1 cellular context compared by ENCODE assay signal in the genomic region with DNA sequence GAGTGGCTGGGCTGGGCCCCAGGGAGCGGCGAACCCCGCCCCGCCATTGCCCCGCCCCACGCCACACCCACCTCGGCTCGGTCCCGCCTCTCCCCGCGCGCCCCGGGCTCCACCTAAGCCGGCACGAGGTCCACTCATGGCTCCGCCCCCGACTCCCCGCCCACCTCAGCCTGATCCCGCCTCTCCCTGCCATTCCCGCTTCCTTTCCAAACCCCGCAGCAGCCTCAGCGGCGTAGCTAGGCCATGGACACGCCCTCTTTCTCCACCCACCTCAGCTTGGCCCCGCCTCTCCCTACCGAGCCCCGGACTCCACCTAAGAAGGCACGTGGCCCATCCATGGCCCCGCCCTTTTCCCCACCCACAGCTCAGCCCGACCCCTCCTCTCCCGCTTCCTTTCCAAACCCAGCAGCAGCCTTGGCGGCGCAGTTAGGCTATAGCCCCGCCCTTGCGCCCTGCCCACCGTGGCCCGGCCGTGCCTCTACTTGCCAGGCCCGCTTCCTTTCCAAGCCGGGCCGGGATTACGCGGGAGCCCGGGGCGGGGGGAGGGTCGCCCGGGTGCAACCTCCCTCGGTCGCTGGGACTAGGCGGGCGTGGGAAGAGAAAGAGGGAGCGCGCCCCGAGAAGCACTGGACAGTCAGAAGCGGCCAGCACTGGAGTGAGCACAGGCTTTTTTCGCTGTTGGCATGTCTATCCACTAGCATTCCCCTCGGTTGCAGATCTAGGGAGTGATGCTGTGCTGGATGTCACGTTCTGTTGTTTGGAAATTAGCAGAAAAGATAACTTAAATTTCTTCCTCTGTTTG.
TF ChIP-seq lines count a peak whose summit lies in the region.

A gene with protein sequence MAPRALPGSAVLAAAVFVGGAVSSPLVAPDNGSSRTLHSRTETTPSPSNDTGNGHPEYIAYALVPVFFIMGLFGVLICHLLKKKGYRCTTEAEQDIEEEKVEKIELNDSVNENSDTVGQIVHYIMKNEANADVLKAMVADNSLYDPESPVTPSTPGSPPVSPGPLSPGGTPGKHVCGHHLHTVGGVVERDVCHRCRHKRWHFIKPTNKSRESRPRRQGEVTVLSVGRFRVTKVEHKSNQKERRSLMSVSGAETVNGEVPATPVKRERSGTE (minus strand): TSS at position 4 of the 802 bp plus-strand sequence. CDS start 89 bp downstream, outside the sequence.

TF ChIP-seq in HepG2, 621 proteins besides CTCF, POLR2A, EP300 and RAD21 (continued from another document and continues in another):
- TF ChIP-seq ZNF607 (CRISPR knock-in tag; IDR thresholded peaks at IDR 0.05; ENCODE audit: borderline replicate concordance) (no peak; the same call in 1 of the 2 replicates), ZNF232 (CRISPR knock-in tag; IDR thresholded peaks at IDR 0.05; ENCODE audit: borderline replicate concordance) (0 out of 2 replicates have a peak, but pooled peaks have one; percentile 40), CC2D1A (CRISPR knock-in tag; IDR thresholded peaks at IDR 0.05) (no peak), ZNF17 (CRISPR knock-in tag; IDR thresholded peaks at IDR 0.05) (no peak), ZFP62 (CRISPR knock-in tag; IDR thresholded peaks at IDR 0.05) (no peak), ZMYM3 (CRISPR knock-in tag; IDR thresholded peaks at IDR 0.05) (peak; percentile 63), LCORL (IDR thresholded peaks at IDR 0.05) (no peak), LCORL (CRISPR knock-in tag; IDR thresholded peaks at IDR 0.05) (peak; percentile 71), NR2F2 (IDR thresholded peaks at IDR 0.05; ENCODE audit: borderline replicate concordance, low read depth) (no peak), MAFG (CRISPR knock-in tag; IDR thresholded peaks at IDR 0.05) (no peak), REL (CRISPR knock-in tag; conservative IDR thresholded peaks at IDR 0.05) (peak; percentile 43; the same call in 1 of the 2 replicates), PRPF4 (IDR thresholded peaks at IDR 0.05; ENCODE audit: low read depth, low read length, poor library complexity, severe bottlenecking) (no peak), ZNF205 (CRISPR knock-in tag; IDR thresholded peaks at IDR 0.05) (no peak), ZNF274 (CRISPR knock-in tag; IDR thresholded peaks at IDR 0.05) (peak; percentile 64; the same call in 1 of the 2 replicates), GABPA (IDR thresholded peaks at IDR 0.05; ENCODE audit: low read depth, low read length) (no peak), GABPA (CRISPR knock-in tag; IDR thresholded peaks at IDR 0.05; ENCODE audit: low read depth) (0 out of 2 replicates have a peak, but pooled peaks have one; percentile 3), ZC3H4 (CRISPR knock-in tag; IDR thresholded peaks at IDR 0.05; ENCODE audit: borderline replicate concordance) (no peak), YEATS2 (CRISPR knock-in tag; IDR thresholded peaks at IDR 0.05; ENCODE audit: borderline replicate concordance) (0 out of 2 replicates have a peak, but pooled peaks have one; percentile 49), NBN (conservative IDR thresholded peaks at IDR 0.05) (no peak), MAFF (IDR thresholded peaks at IDR 0.05; ENCODE audit: low read depth, low read length) (no peak), ZNF256 (CRISPR knock-in tag; conservative IDR thresholded peaks at IDR 0.05) (no peak), FOXO1 (CRISPR knock-in tag; IDR thresholded peaks at IDR 0.05) (no peak), NFYC (CRISPR knock-in tag; IDR thresholded peaks at IDR 0.05) (peak; percentile 74), KLF6 (CRISPR knock-in tag; IDR thresholded peaks at IDR 0.05) (no peak), RARA (CRISPR knock-in tag; IDR thresholded peaks at IDR 0.05) (peak; percentile 4; the same call in 1 of the 2 replicates), KDM1A (CRISPR knock-in tag; IDR thresholded peaks at IDR 0.05) (no peak), ZNF24 (IDR thresholded peaks at IDR 0.05) (no peak), ZSCAN31 (CRISPR knock-in tag; IDR thresholded peaks at IDR 0.05; ENCODE audit: low read depth) (peak; percentile 45; the same call in 1 of the 2 replicates), NFYB (CRISPR knock-in tag; IDR thresholded peaks at IDR 0.05) (peak; percentile 73), SP1 (IDR thresholded peaks at IDR 0.05) (peak; percentile 89), SP1 (CRISPR knock-in tag; IDR thresholded peaks at IDR 0.05) (peak; percentile 90), SIX4 (CRISPR knock-in tag; IDR thresholded peaks at IDR 0.05) (no peak), ZNF260 (CRISPR knock-in tag; IDR thresholded peaks at IDR 0.05; ENCODE audit: borderline replicate concordance, low read depth) (no peak), ZNF747 (CRISPR knock-in tag; IDR thresholded peaks at IDR 0.05; ENCODE audit: borderline replicate concordance) (0 out of 2 replicates have a peak, but pooled peaks have one; percentile 41)
- TF ChIP-seq, protein P1, sequence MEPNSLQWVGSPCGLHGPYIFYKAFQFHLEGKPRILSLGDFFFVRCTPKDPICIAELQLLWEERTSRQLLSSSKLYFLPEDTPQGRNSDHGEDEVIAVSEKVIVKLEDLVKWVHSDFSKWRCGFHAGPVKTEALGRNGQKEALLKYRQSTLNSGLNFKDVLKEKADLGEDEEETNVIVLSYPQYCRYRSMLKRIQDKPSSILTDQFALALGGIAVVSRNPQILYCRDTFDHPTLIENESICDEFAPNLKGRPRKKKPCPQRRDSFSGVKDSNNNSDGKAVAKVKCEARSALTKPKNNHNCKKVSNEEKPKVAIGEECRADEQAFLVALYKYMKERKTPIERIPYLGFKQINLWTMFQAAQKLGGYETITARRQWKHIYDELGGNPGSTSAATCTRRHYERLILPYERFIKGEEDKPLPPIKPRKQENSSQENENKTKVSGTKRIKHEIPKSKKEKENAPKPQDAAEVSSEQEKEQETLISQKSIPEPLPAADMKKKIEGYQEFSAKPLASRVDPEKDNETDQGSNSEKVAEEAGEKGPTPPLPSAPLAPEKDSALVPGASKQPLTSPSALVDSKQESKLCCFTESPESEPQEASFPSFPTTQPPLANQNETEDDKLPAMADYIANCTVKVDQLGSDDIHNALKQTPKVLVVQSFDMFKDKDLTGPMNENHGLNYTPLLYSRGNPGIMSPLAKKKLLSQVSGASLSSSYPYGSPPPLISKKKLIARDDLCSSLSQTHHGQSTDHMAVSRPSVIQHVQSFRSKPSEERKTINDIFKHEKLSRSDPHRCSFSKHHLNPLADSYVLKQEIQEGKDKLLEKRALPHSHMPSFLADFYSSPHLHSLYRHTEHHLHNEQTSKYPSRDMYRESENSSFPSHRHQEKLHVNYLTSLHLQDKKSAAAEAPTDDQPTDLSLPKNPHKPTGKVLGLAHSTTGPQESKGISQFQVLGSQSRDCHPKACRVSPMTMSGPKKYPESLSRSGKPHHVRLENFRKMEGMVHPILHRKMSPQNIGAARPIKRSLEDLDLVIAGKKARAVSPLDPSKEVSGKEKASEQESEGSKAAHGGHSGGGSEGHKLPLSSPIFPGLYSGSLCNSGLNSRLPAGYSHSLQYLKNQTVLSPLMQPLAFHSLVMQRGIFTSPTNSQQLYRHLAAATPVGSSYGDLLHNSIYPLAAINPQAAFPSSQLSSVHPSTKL (CRISPR knock-in tag; IDR thresholded peaks at IDR 0.05): peak; percentile 56; the same call in 1 of the 2 replicates
- TF ChIP-seq, protein P2, sequence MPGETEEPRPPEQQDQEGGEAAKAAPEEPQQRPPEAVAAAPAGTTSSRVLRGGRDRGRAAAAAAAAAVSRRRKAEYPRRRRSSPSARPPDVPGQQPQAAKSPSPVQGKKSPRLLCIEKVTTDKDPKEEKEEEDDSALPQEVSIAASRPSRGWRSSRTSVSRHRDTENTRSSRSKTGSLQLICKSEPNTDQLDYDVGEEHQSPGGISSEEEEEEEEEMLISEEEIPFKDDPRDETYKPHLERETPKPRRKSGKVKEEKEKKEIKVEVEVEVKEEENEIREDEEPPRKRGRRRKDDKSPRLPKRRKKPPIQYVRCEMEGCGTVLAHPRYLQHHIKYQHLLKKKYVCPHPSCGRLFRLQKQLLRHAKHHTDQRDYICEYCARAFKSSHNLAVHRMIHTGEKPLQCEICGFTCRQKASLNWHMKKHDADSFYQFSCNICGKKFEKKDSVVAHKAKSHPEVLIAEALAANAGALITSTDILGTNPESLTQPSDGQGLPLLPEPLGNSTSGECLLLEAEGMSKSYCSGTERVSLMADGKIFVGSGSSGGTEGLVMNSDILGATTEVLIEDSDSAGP (CRISPR knock-in tag; IDR thresholded peaks at IDR 0.05; ENCODE audit: borderline replicate concordance): peak; percentile 52; the same call in 1 of the 2 replicates
- TF ChIP-seq, protein P3, sequence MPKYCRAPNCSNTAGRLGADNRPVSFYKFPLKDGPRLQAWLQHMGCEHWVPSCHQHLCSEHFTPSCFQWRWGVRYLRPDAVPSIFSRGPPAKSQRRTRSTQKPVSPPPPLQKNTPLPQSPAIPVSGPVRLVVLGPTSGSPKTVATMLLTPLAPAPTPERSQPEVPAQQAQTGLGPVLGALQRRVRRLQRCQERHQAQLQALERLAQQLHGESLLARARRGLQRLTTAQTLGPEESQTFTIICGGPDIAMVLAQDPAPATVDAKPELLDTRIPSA (CRISPR knock-in tag; IDR thresholded peaks at IDR 0.05; ENCODE audit: borderline replicate concordance): peak; percentile 46; the same call in 1 of the 2 replicates
- TF ChIP-seq, protein P4, sequence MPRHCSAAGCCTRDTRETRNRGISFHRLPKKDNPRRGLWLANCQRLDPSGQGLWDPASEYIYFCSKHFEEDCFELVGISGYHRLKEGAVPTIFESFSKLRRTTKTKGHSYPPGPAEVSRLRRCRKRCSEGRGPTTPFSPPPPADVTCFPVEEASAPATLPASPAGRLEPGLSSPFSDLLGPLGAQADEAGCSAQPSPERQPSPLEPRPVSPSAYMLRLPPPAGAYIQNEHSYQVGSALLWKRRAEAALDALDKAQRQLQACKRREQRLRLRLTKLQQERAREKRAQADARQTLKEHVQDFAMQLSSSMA (CRISPR knock-in tag; IDR thresholded peaks at IDR 0.05): peak; percentile 74
- TF ChIP-seq, protein P5, sequence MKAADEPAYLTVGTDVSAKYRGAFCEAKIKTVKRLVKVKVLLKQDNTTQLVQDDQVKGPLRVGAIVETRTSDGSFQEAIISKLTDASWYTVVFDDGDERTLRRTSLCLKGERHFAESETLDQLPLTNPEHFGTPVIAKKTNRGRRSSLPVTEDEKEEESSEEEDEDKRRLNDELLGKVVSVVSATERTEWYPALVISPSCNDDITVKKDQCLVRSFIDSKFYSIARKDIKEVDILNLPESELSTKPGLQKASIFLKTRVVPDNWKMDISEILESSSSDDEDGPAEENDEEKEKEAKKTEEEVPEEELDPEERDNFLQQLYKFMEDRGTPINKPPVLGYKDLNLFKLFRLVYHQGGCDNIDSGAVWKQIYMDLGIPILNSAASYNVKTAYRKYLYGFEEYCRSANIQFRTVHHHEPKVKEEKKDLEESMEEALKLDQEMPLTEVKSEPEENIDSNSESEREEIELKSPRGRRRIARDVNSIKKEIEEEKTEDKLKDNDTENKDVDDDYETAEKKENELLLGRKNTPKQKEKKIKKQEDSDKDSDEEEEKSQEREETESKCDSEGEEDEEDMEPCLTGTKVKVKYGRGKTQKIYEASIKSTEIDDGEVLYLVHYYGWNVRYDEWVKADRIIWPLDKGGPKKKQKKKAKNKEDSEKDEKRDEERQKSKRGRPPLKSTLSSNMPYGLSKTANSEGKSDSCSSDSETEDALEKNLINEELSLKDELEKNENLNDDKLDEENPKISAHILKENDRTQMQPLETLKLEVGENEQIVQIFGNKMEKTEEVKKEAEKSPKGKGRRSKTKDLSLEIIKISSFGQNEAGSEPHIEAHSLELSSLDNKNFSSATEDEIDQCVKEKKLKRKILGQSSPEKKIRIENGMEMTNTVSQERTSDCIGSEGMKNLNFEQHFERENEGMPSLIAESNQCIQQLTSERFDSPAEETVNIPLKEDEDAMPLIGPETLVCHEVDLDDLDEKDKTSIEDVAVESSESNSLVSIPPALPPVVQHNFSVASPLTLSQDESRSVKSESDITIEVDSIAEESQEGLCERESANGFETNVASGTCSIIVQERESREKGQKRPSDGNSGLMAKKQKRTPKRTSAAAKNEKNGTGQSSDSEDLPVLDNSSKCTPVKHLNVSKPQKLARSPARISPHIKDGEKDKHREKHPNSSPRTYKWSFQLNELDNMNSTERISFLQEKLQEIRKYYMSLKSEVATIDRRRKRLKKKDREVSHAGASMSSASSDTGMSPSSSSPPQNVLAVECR (CRISPR knock-in tag; IDR thresholded peaks at IDR 0.05; ENCODE audit: borderline replicate concordance): peak; percentile 64; the same call in 1 of the 2 replicates
- TF ChIP-seq, protein P6, sequence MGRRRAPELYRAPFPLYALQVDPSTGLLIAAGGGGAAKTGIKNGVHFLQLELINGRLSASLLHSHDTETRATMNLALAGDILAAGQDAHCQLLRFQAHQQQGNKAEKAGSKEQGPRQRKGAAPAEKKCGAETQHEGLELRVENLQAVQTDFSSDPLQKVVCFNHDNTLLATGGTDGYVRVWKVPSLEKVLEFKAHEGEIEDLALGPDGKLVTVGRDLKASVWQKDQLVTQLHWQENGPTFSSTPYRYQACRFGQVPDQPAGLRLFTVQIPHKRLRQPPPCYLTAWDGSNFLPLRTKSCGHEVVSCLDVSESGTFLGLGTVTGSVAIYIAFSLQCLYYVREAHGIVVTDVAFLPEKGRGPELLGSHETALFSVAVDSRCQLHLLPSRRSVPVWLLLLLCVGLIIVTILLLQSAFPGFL (CRISPR knock-in tag; IDR thresholded peaks at IDR 0.05): no peak
- TF ChIP-seq, protein P7, sequence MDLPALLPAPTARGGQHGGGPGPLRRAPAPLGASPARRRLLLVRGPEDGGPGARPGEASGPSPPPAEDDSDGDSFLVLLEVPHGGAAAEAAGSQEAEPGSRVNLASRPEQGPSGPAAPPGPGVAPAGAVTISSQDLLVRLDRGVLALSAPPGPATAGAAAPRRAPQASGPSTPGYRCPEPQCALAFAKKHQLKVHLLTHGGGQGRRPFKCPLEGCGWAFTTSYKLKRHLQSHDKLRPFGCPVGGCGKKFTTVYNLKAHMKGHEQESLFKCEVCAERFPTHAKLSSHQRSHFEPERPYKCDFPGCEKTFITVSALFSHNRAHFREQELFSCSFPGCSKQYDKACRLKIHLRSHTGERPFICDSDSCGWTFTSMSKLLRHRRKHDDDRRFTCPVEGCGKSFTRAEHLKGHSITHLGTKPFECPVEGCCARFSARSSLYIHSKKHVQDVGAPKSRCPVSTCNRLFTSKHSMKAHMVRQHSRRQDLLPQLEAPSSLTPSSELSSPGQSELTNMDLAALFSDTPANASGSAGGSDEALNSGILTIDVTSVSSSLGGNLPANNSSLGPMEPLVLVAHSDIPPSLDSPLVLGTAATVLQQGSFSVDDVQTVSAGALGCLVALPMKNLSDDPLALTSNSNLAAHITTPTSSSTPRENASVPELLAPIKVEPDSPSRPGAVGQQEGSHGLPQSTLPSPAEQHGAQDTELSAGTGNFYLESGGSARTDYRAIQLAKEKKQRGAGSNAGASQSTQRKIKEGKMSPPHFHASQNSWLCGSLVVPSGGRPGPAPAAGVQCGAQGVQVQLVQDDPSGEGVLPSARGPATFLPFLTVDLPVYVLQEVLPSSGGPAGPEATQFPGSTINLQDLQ (CRISPR knock-in tag; IDR thresholded peaks at IDR 0.05): no peak
- TF ChIP-seq, protein P8, sequence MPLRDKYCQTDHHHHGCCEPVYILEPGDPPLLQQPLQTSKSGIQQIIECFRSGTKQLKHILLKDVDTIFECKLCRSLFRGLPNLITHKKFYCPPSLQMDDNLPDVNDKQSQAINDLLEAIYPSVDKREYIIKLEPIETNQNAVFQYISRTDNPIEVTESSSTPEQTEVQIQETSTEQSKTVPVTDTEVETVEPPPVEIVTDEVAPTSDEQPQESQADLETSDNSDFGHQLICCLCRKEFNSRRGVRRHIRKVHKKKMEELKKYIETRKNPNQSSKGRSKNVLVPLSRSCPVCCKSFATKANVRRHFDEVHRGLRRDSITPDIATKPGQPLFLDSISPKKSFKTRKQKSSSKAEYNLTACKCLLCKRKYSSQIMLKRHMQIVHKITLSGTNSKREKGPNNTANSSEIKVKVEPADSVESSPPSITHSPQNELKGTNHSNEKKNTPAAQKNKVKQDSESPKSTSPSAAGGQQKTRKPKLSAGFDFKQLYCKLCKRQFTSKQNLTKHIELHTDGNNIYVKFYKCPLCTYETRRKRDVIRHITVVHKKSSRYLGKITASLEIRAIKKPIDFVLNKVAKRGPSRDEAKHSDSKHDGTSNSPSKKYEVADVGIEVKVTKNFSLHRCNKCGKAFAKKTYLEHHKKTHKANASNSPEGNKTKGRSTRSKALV (CRISPR knock-in tag; IDR thresholded peaks at IDR 0.05): peak; percentile 42; the same call in 1 of the 2 replicates
